20 cellular contexts compared by ENCODE assay signal in the genomic region with DNA sequence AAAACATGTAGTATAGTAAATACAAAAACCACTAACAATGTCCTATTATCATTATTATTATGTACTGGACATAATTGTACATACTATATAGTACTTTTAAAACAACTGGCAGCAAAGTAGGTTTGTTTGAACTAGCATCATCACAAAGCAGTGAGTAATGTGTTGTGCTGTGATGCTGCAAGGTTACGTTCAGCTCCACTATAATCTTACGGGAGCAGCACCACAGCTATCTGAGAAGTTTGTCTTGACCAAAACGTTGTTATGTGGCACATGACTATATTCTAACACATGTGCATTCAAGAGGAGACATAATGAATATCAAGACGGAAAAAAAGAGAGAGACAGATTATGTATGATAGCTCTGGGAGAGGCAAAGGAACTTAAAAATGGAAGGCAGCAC. TPM values are rescaled to one million over a fixed set of nuclear protein-coding genes. Genes with fewer than 3 reads are reported as not detected.
DNase-seq lines count a peak whose midpoint lies in the region; ATAC-seq and TF ChIP-seq lines count a peak whose summit lies in the region.
"Had no signal": no experiment of that assay in that cellular context is flagged by ENCODE, and none has a peak within 500 bp of the region (broad histone marks: within the 10 kb centered on the region; RNA-seq: fewer than 3 reads in every experiment).

No MANE protein-coding gene starts in this region.

- no peak overlapping the region for H2AK5ac ChIP-seq in H9 (ENCODE audit: insufficient read length, low read length)

- H2BK15ac ChIP-seq in H9 (ENCODE audit: low read depth, low read length) = no peak overlapping the region

- H3K27ac ChIP-seq in H9 (ENCODE audit: insufficient read length, low read depth, low read length) (no peak overlapping the region), osteoblast (ENCODE audit: low read depth, low read length) (peak overlapping the region; percentile 20)
- H3K27ac ChIP-seq: 22Rv1, SK-N-MC had no signal

- no peaks in the 10 kb centered on the region for H3K9me3 Mint-ChIP-seq in activated T-cell treated with anti-CD3 and anti-CD28 coated beads, Interleukin-2, amount 50 U/mL, for 72 hours
- no peaks in the 10 kb centered on the region for H3K9me3 Mint-ChIP-seq in activated T-cell treated with anti-CD3 and anti-CD28 coated beads, Interleukin-2, amount 50 U/mL, for 24 hours
- no peaks in the 10 kb centered on the region for H3K9me3 Mint-ChIP-seq in H9
- H3K9me3 Mint-ChIP-seq: CD14-positive monocyte, IgD-negative memory B cell had no signal

- no peak for TF ChIP-seq CTCF in H9 (conservative IDR thresholded peaks at IDR 0.05)
- TF ChIP-seq CTCF in osteoblast (IDR thresholded peaks at IDR 0.05; ENCODE audit: extremely low read depth, low read depth, low read length) = no peak

- H3K14ac ChIP-seq in H9 (ENCODE audit: insufficient read depth, low read length) = no peak overlapping the region

- no peaks in the 10 kb centered on the region for H3K27me3 ChIP-seq in H9 (ENCODE audit: insufficient read depth, low read length)
- no peaks in the 10 kb centered on the region for H3K27me3 ChIP-seq in endocrine pancreas (ENCODE audit: control insufficient read depth, insufficient read depth, low read length)
- H3K27me3 ChIP-seq in osteoblast (ENCODE audit: insufficient read depth, low read length) = no peaks in the 10 kb centered on the region

- H3K4ac ChIP-seq in H9 (ENCODE audit: low read depth, low read length) = no peak overlapping the region

- H3K27ac Mint-ChIP-seq in activated T-cell treated with anti-CD3 and anti-CD28 coated beads, Interleukin-2, amount 50 U/mL, for 72 hours = peak overlapping the region; percentile 48
- no peak overlapping the region for H3K27ac Mint-ChIP-seq in activated T-cell treated with anti-CD3 and anti-CD28 coated beads, Interleukin-2, amount 50 U/mL, for 24 hours
- peak overlapping the region in 1 of 3 experiments; percentile 70; a peak in 2 of 7 replicates for H3K27ac Mint-ChIP-seq in H9
- H3K27ac Mint-ChIP-seq: IgD-negative memory B cell had no signal

- H3K4me2 ChIP-seq in H9 (ENCODE audit: insufficient read depth, insufficient read length, low read length) (no peak overlapping the region), osteoblast (ENCODE audit: insufficient read depth, low read length) (no peak overlapping the region)

- H3K23ac ChIP-seq in H9 (ENCODE audit: insufficient read length, low read depth, low read length) = no peak overlapping the region

- no peak overlapping the region for H3T11ph ChIP-seq in H9 (ENCODE audit: low read length)

- H3K36me3 ChIP-seq in endocrine pancreas (ENCODE audit: control insufficient read depth, insufficient read depth, low read length) = no peaks in the 10 kb centered on the region
- peaks cover 40% of the 10 kb centered on the region for H3K36me3 ChIP-seq in osteoblast (ENCODE audit: insufficient read depth, low read length)

- no peak for ATAC-seq in activated T-cell treated with anti-CD3 and anti-CD28 coated beads, Interleukin-2, amount 50 U/mL, for 72 hours (replicated peaks in 1 of 2)

- peaks cover 6% of the 10 kb centered on the region for H3K79me1 ChIP-seq in H9 (ENCODE audit: insufficient read depth, low read depth, low read length, poor library complexity, severe bottlenecking)

- H2BK20ac ChIP-seq in H9 (ENCODE audit: low read depth, low read length, poor library complexity, severe bottlenecking) = no peak overlapping the region

- H3K36me3 Mint-ChIP-seq in activated T-cell treated with anti-CD3 and anti-CD28 coated beads, Interleukin-2, amount 50 U/mL, for 72 hours (ENCODE audit: insufficient read depth in 2 of 2) = peaks cover 11 to 25% of the 10 kb centered on the region in 2 donors
- H3K36me3 Mint-ChIP-seq in activated T-cell treated with anti-CD3 and anti-CD28 coated beads, Interleukin-2, amount 50 U/mL, for 24 hours (ENCODE audit: low read depth) = peaks cover 79% of the 10 kb centered on the region
- H3K36me3 Mint-ChIP-seq in H9 (ENCODE audit: insufficient read depth in 1 of 3, low read depth in 3 of 3) = peaks cover 30 to 67% (median 61%) of the 10 kb centered on the region in 3 experiments

- no peak overlapping the region for H4K5ac ChIP-seq in H9 (ENCODE audit: insufficient read length, low read depth, low read length)

- H3K9me3 ChIP-seq in H9 (ENCODE audit: control insufficient read depth, low read depth, low read length) (no peaks in the 10 kb centered on the region), endocrine pancreas (ENCODE audit: control insufficient read depth, low read length) (no peaks in the 10 kb centered on the region), osteoblast (ENCODE audit: low read depth, low read length) (no peaks in the 10 kb centered on the region)

- H3K9ac ChIP-seq in H9 (ENCODE audit: extremely low read depth, insufficient read length, low read length) (peak overlapping the region; percentile 19), endocrine pancreas (ENCODE audit: control insufficient read depth, insufficient read depth, low read length) (no peak overlapping the region)

- no CpG with 5 or more reads among the region's 4 CpGs for WGBS in H9 (ENCODE audit: extremely low coverage, insufficient read length, low lambda C conversion rate)

- H4K20me1 ChIP-seq in H9 (ENCODE audit: control insufficient read depth, insufficient read depth, insufficient read length) = no peaks in the 10 kb centered on the region
- peaks cover 38% of the 10 kb centered on the region for H4K20me1 ChIP-seq in osteoblast (ENCODE audit: insufficient read depth, low read length)

- no peak overlapping the region for H4K91ac ChIP-seq in H9 (ENCODE audit: insufficient read length, low read depth, low read length)

- H2BK12ac ChIP-seq in H9 (ENCODE audit: insufficient read length, low read depth, low read length) = no peak overlapping the region

- H3K4me3 ChIP-seq in endocrine pancreas (ENCODE audit: control insufficient read depth, insufficient read depth, low read length) (peak overlapping the region; percentile 22), osteoblast (ENCODE audit: insufficient read depth, low read length) (no peak overlapping the region)
- H3K4me3 ChIP-seq: SK-N-MC had no signal

- H3K4me1 Mint-ChIP-seq in activated T-cell treated with anti-CD3 and anti-CD28 coated beads, Interleukin-2, amount 50 U/mL, for 72 hours (ENCODE audit: low read depth) = peaks cover 35% of the 10 kb centered on the region
- H3K4me1 Mint-ChIP-seq in activated T-cell treated with anti-CD3 and anti-CD28 coated beads, Interleukin-2, amount 50 U/mL, for 24 hours (ENCODE audit: low read depth) = peaks cover 51% of the 10 kb centered on the region
- peaks cover 51 to 64% of the 10 kb centered on the region in 2 experiments for H3K4me1 Mint-ChIP-seq in H9

- H4K8ac ChIP-seq in H9 (replicated peaks; ENCODE audit: insufficient read length, low read depth, low read length) = no peak overlapping the region

- H2AFZ ChIP-seq in H9 (ENCODE audit: low read length) = no peak overlapping the region
- no peak overlapping the region for H2AFZ ChIP-seq in osteoblast (ENCODE audit: low read length)

- no peak for DNase-seq in activated T-cell treated with anti-CD3 and anti-CD28 coated beads, Interleukin-2, amount 50 U/mL, for 72 hours
- DNase-seq in activated T-cell treated with anti-CD3 and anti-CD28 coated beads, Interleukin-2, amount 50 U/mL, for 24 hours = no peak
- DNase-seq in H9 (no peak), osteoblast (ENCODE audit: insufficient read length, low spot score, missing footprints) (no peak), T-helper 1 cell (no peak), MV-4-11 (lab: John Stamatoyannopoulos, UW) (no peak)
- DNase-seq in stimulated activated CD4-positive, alpha-beta T cell treated with anti-CD3 and anti-CD28 coated beads, Interleukin-4, amount 100 ng/mL, for 1 hour = no peak
- DNase-seq: GF-D8, Karpas-422, NCI-H1048, NCI-H1436 treated with DMSO at 0.1 percent for 48 hours, NCI-H2029 treated with DMSO at 0.1 percent for 48 hours, NCI-H510A, NCI-H748 treated with DMSO at 0.1 percent for 48 hours, SHP77 had no signal

- peaks cover 29% of the 10 kb centered on the region for H3K79me2 ChIP-seq in H9 (ENCODE audit: insufficient read depth, low read length)
- H3K79me2 ChIP-seq in osteoblast (ENCODE audit: insufficient read depth, low read length) = peaks cover 94% of the 10 kb centered on the region

- H3K23me2 ChIP-seq in H9 (ENCODE audit: insufficient read length, low read depth, low read length, poor library complexity, severe bottlenecking) = no peaks in the 10 kb centered on the region

- H3K4me3 Mint-ChIP-seq in activated T-cell treated with anti-CD3 and anti-CD28 coated beads, Interleukin-2, amount 50 U/mL, for 72 hours = no peak overlapping the region
- H3K4me3 Mint-ChIP-seq in activated T-cell treated with anti-CD3 and anti-CD28 coated beads, Interleukin-2, amount 50 U/mL, for 24 hours = no peak overlapping the region
- no peak overlapping the region for H3K4me3 Mint-ChIP-seq in H9
- H3K4me3 Mint-ChIP-seq: CD14-positive monocyte, IgD-negative memory B cell had no signal

- no peak overlapping the region for H3K56ac ChIP-seq in H9 (ENCODE audit: insufficient read length, low read depth, low read length)

- H3K18ac ChIP-seq in H9 (ENCODE audit: insufficient read length, low read depth, low read length) = no peak overlapping the region

- H2BK5ac ChIP-seq in H9 (ENCODE audit: insufficient read length, low read length) = no peak overlapping the region

- no peaks in the 10 kb centered on the region for H3K27me3 Mint-ChIP-seq in activated T-cell treated with anti-CD3 and anti-CD28 coated beads, Interleukin-2, amount 50 U/mL, for 72 hours (ENCODE audit: low read depth)
- H3K27me3 Mint-ChIP-seq in activated T-cell treated with anti-CD3 and anti-CD28 coated beads, Interleukin-2, amount 50 U/mL, for 24 hours = no peaks in the 10 kb centered on the region
- H3K27me3 Mint-ChIP-seq in H9 (ENCODE audit: low read depth) = no peaks in the 10 kb centered on the region
- H3K27me3 Mint-ChIP-seq: IgD-negative memory B cell had no signal

- H3K4me1 ChIP-seq in H9 (ENCODE audit: insufficient read depth, low read length) (no peaks in the 10 kb centered on the region; the same call in 1 of the 2 replicates), endocrine pancreas (ENCODE audit: control insufficient read depth, insufficient read depth, low read length) (peaks cover 21% of the 10 kb centered on the region), osteoblast (ENCODE audit: insufficient read depth, low read length) (peaks cover 15% of the 10 kb centered on the region)

- no peak overlapping the region for H2BK120ac ChIP-seq in H9 (ENCODE audit: low read depth, low read length, poor library complexity, severe bottlenecking)

RNA-seq across cellular contexts. Expression of gene DHX15, which starts 33.6 kb away (rescaled TPM):
- total RNA-seq in activated T-cell treated with anti-CD3 and anti-CD28 coated beads, Interleukin-2, amount 50 U/mL, for 72 hours = 100 to 1,000 TPM; 145 to 150 TPM
- total RNA-seq in H9 (2021) (286 and 287 TPM in 2 replicates), osteoblast (107 and 109 TPM in 2 replicates)
